1 cellular context compared by ENCODE assay signal in the genomic region with DNA sequence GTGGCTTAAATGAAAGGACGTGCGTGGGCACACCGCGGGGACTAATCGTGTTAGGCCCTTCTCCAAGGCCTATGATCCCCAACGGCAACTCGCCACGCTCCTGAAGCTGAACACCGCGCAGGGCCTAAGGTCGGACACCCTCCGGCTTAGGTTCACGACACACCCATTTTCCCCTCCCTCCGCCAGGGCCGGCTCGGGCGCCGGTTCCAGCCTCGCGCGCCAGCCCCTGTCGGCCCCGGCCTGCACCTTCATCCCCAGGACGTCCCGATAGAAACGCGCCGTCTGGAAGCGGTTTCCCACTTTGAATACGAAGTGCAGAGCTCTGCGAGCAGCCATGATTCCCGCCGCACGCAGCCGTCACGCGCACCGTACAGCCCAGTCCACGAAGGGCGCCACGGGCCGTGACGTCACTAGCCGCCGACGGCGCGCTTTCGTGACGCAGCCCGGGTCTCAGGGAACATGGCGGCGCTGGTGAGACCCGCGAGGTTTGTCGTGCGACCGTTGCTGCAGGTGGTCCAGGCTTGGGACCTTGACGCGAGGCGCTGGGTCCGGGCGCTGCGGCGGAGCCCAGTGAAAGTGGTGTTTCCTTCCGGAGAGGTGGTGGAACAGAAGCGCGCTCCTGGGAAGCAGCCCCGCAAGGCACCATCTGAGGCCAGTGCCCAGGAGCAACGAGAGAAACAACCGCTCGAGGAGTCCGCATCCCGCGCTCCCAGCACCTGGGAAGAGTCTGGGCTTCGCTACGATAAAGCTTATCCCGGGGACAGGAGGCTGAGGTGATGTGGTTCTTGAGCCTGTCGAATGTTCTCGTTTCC.
TF ChIP-seq lines count a peak whose summit lies in the region.

A gene with protein sequence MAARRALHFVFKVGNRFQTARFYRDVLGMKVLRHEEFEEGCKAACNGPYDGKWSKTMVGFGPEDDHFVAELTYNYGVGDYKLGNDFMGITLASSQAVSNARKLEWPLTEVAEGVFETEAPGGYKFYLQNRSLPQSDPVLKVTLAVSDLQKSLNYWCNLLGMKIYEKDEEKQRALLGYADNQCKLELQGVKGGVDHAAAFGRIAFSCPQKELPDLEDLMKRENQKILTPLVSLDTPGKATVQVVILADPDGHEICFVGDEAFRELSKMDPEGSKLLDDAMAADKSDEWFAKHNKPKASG (minus strand): TSS at position 361 of the 812 bp plus-strand sequence. CDS start 25 bp downstream, at position 336.
A gene with protein sequence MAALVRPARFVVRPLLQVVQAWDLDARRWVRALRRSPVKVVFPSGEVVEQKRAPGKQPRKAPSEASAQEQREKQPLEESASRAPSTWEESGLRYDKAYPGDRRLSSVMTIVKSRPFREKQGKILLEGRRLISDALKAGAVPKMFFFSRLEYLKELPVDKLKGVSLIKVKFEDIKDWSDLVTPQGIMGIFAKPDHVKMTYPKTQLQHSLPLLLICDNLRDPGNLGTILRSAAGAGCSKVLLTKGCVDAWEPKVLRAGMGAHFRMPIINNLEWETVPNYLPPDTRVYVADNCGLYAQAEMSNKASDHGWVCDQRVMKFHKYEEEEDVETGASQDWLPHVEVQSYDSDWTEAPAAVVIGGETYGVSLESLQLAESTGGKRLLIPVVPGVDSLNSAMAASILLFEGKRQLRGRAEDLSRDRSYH (plus strand): TSS at position 434 of the 812 bp plus-strand sequence. CDS start 26 bp downstream, at position 460.

TF ChIP-seq in GM12878, 131 proteins besides CTCF, POLR2A, EP300 and RAD21 (continued from another document and continues in another):
- TF ChIP-seq BHLHE40 (IDR thresholded peaks at IDR 0.05; ENCODE audit: borderline replicate concordance in 1 of 2, low read depth in 2 of 2, low read length in 1 of 2), result peak; percentile 86 to 96
- peak; percentile 73 for TF ChIP-seq BRCA1 (IDR thresholded peaks at IDR 0.05; ENCODE audit: low read depth, low read length)
- TF ChIP-seq KDM1A (IDR thresholded peaks at IDR 0.05; ENCODE audit: borderline replicate concordance), result no peak
- TF ChIP-seq CHD1 (IDR thresholded peaks at IDR 0.05; ENCODE audit: low read depth, low read length), result no peak
- TF ChIP-seq, protein P1, sequence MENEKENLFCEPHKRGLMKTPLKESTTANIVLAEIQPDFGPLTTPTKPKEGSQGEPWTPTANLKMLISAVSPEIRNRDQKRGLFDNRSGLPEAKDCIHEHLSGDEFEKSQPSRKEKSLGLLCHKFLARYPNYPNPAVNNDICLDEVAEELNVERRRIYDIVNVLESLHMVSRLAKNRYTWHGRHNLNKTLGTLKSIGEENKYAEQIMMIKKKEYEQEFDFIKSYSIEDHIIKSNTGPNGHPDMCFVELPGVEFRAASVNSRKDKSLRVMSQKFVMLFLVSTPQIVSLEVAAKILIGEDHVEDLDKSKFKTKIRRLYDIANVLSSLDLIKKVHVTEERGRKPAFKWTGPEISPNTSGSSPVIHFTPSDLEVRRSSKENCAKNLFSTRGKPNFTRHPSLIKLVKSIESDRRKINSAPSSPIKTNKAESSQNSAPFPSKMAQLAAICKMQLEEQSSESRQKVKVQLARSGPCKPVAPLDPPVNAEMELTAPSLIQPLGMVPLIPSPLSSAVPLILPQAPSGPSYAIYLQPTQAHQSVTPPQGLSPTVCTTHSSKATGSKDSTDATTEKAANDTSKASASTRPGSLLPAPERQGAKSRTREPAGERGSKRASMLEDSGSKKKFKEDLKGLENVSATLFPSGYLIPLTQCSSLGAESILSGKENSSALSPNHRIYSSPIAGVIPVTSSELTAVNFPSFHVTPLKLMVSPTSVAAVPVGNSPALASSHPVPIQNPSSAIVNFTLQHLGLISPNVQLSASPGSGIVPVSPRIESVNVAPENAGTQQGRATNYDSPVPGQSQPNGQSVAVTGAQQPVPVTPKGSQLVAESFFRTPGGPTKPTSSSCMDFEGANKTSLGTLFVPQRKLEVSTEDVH (IDR thresholded peaks at IDR 0.05; ENCODE audit: low read depth, partially characterized antibody), result peak; percentile 67
- TF ChIP-seq KLF5 (IDR thresholded peaks at IDR 0.05; ENCODE audit: partially characterized antibody), result peak; percentile 42
- no peak for TF ChIP-seq TCF7 (IDR thresholded peaks at IDR 0.05; ENCODE audit: borderline replicate concordance)
- peak; percentile 79 for TF ChIP-seq GATAD2B (conservative IDR thresholded peaks at IDR 0.05; ENCODE audit: low read depth)
- no peak for TF ChIP-seq SUPT20H (IDR thresholded peaks at IDR 0.05; ENCODE audit: borderline replicate concordance, control insufficient read depth, low read depth, low read length)
- no peak for TF ChIP-seq WRNIP1 (IDR thresholded peaks at IDR 0.05; ENCODE audit: borderline replicate concordance, low read depth, low read length)
- TF ChIP-seq RCOR1 (conservative IDR thresholded peaks at IDR 0.05; ENCODE audit: low read depth, low read length), result no peak
- TF ChIP-seq, protein P2, sequence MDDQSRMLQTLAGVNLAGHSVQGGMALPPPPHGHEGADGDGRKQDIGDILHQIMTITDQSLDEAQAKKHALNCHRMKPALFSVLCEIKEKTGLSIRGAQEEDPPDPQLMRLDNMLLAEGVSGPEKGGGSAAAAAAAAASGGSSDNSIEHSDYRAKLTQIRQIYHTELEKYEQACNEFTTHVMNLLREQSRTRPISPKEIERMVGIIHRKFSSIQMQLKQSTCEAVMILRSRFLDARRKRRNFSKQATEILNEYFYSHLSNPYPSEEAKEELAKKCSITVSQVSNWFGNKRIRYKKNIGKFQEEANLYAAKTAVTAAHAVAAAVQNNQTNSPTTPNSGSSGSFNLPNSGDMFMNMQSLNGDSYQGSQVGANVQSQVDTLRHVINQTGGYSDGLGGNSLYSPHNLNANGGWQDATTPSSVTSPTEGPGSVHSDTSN (IDR thresholded peaks at IDR 0.05; ENCODE audit: insufficient replicate concordance, low read depth, low read length), result no peak
- TF ChIP-seq HDGF (IDR thresholded peaks at IDR 0.05), result no peak
- TF ChIP-seq, protein P3, sequence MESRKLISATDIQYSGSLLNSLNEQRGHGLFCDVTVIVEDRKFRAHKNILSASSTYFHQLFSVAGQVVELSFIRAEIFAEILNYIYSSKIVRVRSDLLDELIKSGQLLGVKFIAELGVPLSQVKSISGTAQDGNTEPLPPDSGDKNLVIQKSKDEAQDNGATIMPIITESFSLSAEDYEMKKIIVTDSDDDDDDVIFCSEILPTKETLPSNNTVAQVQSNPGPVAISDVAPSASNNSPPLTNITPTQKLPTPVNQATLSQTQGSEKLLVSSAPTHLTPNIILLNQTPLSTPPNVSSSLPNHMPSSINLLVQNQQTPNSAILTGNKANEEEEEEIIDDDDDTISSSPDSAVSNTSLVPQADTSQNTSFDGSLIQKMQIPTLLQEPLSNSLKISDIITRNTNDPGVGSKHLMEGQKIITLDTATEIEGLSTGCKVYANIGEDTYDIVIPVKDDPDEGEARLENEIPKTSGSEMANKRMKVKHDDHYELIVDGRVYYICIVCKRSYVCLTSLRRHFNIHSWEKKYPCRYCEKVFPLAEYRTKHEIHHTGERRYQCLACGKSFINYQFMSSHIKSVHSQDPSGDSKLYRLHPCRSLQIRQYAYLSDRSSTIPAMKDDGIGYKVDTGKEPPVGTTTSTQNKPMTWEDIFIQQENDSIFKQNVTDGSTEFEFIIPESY (IDR thresholded peaks at IDR 0.05), result no peak
- no peak; the same call in none of the 2 replicates for TF ChIP-seq SMAD5 (IDR thresholded peaks at IDR 0.05; ENCODE audit: low read depth)
- TF ChIP-seq, protein P4, sequence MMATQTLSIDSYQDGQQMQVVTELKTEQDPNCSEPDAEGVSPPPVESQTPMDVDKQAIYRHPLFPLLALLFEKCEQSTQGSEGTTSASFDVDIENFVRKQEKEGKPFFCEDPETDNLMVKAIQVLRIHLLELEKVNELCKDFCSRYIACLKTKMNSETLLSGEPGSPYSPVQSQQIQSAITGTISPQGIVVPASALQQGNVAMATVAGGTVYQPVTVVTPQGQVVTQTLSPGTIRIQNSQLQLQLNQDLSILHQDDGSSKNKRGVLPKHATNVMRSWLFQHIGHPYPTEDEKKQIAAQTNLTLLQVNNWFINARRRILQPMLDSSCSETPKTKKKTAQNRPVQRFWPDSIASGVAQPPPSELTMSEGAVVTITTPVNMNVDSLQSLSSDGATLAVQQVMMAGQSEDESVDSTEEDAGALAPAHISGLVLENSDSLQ (IDR thresholded peaks at IDR 0.05), result peak; percentile 44
- peak; percentile 98 for TF ChIP-seq HDAC2 (IDR thresholded peaks at IDR 0.05)
- peak; percentile 92 for TF ChIP-seq LARP7 (IDR thresholded peaks at IDR 0.05)
- TF ChIP-seq EZH2 (IDR thresholded peaks at IDR 0.05; ENCODE audit: borderline replicate concordance, control insufficient read depth, low read depth, low read length), result no peak
- peak; percentile 85; the same call in 1 of the 2 replicates for TF ChIP-seq RBBP5 (conservative IDR thresholded peaks at IDR 0.05)
- TF ChIP-seq PAX8 (IDR thresholded peaks at IDR 0.05), result no peak
- TF ChIP-seq, protein P5, sequence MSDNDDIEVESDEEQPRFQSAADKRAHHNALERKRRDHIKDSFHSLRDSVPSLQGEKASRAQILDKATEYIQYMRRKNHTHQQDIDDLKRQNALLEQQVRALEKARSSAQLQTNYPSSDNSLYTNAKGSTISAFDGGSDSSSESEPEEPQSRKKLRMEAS (IDR thresholded peaks at IDR 0.05; ENCODE audit: low read depth, low read length), result peak; percentile 93
- TF ChIP-seq, protein P6, sequence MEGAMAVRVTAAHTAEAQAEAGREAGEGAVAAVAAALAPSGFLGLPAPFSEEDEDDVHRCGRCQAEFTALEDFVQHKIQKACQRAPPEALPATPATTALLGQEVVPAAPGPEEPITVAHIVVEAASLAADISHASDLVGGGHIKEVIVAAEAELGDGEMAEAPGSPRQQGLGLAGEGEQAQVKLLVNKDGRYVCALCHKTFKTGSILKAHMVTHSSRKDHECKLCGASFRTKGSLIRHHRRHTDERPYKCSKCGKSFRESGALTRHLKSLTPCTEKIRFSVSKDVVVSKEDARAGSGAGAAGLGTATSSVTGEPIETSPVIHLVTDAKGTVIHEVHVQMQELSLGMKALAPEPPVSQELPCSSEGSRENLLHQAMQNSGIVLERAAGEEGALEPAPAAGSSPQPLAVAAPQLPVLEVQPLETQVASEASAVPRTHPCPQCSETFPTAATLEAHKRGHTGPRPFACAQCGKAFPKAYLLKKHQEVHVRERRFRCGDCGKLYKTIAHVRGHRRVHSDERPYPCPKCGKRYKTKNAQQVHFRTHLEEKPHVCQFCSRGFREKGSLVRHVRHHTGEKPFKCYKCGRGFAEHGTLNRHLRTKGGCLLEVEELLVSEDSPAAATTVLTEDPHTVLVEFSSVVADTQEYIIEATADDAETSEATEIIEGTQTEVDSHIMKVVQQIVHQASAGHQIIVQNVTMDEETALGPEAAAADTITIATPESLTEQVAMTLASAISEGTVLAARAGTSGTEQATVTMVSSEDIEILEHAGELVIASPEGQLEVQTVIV (IDR thresholded peaks at IDR 0.05; ENCODE audit: borderline replicate concordance, partially characterized antibody), result no peak
- no peak for TF ChIP-seq SREBF2 (IDR thresholded peaks at IDR 0.05; ENCODE audit: low read length)
- TF ChIP-seq RELA (IDR thresholded peaks at IDR 0.05; ENCODE audit: borderline replicate concordance, partially characterized antibody), result peak; percentile 89
- TF ChIP-seq, protein P7, sequence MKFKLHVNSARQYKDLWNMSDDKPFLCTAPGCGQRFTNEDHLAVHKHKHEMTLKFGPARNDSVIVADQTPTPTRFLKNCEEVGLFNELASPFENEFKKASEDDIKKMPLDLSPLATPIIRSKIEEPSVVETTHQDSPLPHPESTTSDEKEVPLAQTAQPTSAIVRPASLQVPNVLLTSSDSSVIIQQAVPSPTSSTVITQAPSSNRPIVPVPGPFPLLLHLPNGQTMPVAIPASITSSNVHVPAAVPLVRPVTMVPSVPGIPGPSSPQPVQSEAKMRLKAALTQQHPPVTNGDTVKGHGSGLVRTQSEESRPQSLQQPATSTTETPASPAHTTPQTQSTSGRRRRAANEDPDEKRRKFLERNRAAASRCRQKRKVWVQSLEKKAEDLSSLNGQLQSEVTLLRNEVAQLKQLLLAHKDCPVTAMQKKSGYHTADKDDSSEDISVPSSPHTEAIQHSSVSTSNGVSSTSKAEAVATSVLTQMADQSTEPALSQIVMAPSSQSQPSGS (IDR thresholded peaks at IDR 0.05; ENCODE audit: low read length), result no peak
- TF ChIP-seq RUNX3 (IDR thresholded peaks at IDR 0.05; ENCODE audit: low read length), result peak; percentile 60
- TF ChIP-seq, protein P8, sequence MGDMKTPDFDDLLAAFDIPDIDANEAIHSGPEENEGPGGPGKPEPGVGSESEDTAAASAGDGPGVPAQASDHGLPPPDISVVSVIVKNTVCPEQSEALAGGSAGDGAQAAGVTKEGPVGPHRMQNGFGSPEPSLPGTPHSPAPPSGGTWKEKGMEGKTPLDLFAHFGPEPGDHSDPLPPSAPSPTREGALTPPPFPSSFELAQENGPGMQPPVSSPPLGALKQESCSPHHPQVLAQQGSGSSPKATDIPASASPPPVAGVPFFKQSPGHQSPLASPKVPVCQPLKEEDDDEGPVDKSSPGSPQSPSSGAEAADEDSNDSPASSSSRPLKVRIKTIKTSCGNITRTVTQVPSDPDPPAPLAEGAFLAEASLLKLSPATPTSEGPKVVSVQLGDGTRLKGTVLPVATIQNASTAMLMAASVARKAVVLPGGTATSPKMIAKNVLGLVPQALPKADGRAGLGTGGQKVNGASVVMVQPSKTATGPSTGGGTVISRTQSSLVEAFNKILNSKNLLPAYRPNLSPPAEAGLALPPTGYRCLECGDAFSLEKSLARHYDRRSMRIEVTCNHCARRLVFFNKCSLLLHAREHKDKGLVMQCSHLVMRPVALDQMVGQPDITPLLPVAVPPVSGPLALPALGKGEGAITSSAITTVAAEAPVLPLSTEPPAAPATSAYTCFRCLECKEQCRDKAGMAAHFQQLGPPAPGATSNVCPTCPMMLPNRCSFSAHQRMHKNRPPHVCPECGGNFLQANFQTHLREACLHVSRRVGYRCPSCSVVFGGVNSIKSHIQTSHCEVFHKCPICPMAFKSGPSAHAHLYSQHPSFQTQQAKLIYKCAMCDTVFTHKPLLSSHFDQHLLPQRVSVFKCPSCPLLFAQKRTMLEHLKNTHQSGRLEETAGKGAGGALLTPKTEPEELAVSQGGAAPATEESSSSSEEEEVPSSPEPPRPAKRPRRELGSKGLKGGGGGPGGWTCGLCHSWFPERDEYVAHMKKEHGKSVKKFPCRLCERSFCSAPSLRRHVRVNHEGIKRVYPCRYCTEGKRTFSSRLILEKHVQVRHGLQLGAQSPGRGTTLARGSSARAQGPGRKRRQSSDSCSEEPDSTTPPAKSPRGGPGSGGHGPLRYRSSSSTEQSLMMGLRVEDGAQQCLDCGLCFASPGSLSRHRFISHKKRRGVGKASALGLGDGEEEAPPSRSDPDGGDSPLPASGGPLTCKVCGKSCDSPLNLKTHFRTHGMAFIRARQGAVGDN (IDR thresholded peaks at IDR 0.05), result peak; percentile 73
- TF ChIP-seq, protein P9, sequence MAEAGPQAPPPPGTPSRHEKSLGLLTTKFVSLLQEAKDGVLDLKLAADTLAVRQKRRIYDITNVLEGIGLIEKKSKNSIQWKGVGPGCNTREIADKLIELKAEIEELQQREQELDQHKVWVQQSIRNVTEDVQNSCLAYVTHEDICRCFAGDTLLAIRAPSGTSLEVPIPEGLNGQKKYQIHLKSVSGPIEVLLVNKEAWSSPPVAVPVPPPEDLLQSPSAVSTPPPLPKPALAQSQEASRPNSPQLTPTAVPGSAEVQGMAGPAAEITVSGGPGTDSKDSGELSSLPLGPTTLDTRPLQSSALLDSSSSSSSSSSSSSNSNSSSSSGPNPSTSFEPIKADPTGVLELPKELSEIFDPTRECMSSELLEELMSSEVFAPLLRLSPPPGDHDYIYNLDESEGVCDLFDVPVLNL (IDR thresholded peaks at IDR 0.05; ENCODE audit: low read depth, low read length), result peak; percentile 56; the same call in 1 of the 2 replicates
- TF ChIP-seq SMAD1 (IDR thresholded peaks at IDR 0.05; ENCODE audit: low read depth, partially characterized antibody), result no peak
- TF ChIP-seq ATF7 (IDR thresholded peaks at IDR 0.05; ENCODE audit: low read depth), result peak; percentile 88
- TF ChIP-seq NRF1 (conservative IDR thresholded peaks at IDR 0.05; ENCODE audit: low read depth, low read length), result peak; percentile 29; the same call in 1 of the 2 replicates
- TF ChIP-seq DPF2 (IDR thresholded peaks at IDR 0.05), result peak; percentile 75
- 0 out of 2 replicates have a peak, but pooled peaks have one; percentile 73 for TF ChIP-seq ASH2L (IDR thresholded peaks at IDR 0.05; ENCODE audit: borderline replicate concordance, low read depth)
- peak; percentile 85; the same call in 1 of the 2 replicates for TF ChIP-seq PML (IDR thresholded peaks at IDR 0.05; ENCODE audit: low read length)
